In genomic region chr2:185988907-185989306, GRCh38 we compare ENCODE assay signal across 2 cellular contexts.
DNase-seq lines count a peak whose midpoint lies in the region; ATAC-seq, FAIRE-seq and TF ChIP-seq lines count a peak whose summit lies in the region.
"Not testable (repeated sequence)": the region's sequence is repeated elsewhere in the genome, so short reads cannot be mapped to it uniquely, and the experiment has no call there.

No MANE protein-coding gene starts in this region.

- H3K4me1 ChIP-seq in Caco-2 (peaks cover 36% of the 10 kb centered on the region), HepG2 (ENCODE audit: insufficient read depth, low read length) (peaks cover 14% of the 10 kb centered on the region)

- not testable (repeated sequence) for H3K36me3 Mint-ChIP-seq in Caco-2 (ENCODE audit: insufficient read depth, unreplicated experiment)

- not testable (repeated sequence) for H3K79me2 ChIP-seq in HepG2 (ENCODE audit: insufficient read depth, low read length)

- TF ChIP-seq POLR2A in HepG2 (IDR thresholded peaks at IDR 0.05; ENCODE audit: insufficient read depth in 1 of 2, low read depth in 2 of 2, low read length in 2 of 2): not testable (repeated sequence)

- TF ChIP-seq RAD21 in HepG2 (CRISPR knock-in tag; IDR thresholded peaks at IDR 0.05): not testable (repeated sequence)

- peaks cover 16% of the 10 kb centered on the region for H3K4me1 Mint-ChIP-seq in Caco-2 (ENCODE audit: low read depth, unreplicated experiment)

- WGBS in HepG2 (ENCODE audit: low lambda C conversion rate): 47% methylated on average over 5 of the region's 5 CpGs

- CTCF ChIA-PET in Caco-2 (lab: Charles Lee); HepG2 (lab: Yijun Ruan, JAX; ENCODE audit: low intra/inter-chr PET ratio, low total read pairs): not testable (repeated sequence)

- POLR2A ChIA-PET in Caco-2 (lab: Charles Lee): interaction anchor here (0.5 kb wide), 1 partner anchor 18 kb away, joined by 3 read pairs; no protein-coding TSS in a partner anchor
- POLR2A ChIA-PET in HepG2 (lab: Yijun Ruan, JAX): not testable (repeated sequence)

- not testable (repeated sequence) for H3K9ac ChIP-seq in HepG2 (ENCODE audit: insufficient read depth, low read depth, low read length)

- H3K9me3 Mint-ChIP-seq in Caco-2 (ENCODE audit: unreplicated experiment): not testable (repeated sequence)

- BruUV-seq in Caco-2 (replicated peaks; lab: Mats Ljungman, UMichigan); HepG2 (replicated peaks; lab: Mats Ljungman, UMichigan): not testable (repeated sequence)

- H3K4me2 ChIP-seq in HepG2 (ENCODE audit: low read depth, low read length): not testable (repeated sequence)

- H3K4me3 Mint-ChIP-seq in Caco-2 (ENCODE audit: unreplicated experiment): not testable (repeated sequence)

- not testable (repeated sequence) for H3K27me3 ChIP-seq in Caco-2 (replicated peaks; ENCODE audit: control insufficient read depth, insufficient read depth, low read length); HepG2 (ENCODE audit: control insufficient read depth in 1 of 2, insufficient read depth in 2 of 2, low read length in 2 of 2)

- H3K36me3 ChIP-seq in Caco-2 (ENCODE audit: control insufficient read depth, insufficient read depth, low read length); HepG2 (replicated peaks in 1 of 2; ENCODE audit: control insufficient read depth in 1 of 2, insufficient read depth in 2 of 2, low read length in 2 of 2): not testable (repeated sequence)

- H3K27ac Mint-ChIP-seq in Caco-2 (ENCODE audit: unreplicated experiment): peak overlapping the region; percentile 39

- not testable (repeated sequence) for H4K20me1 ChIP-seq in HepG2 (ENCODE audit: insufficient read depth, low read length)

- peak; percentile 81 for ATAC-seq in HepG2

- intact Hi-C loops in Caco-2 (cut with micrococcal nuclease; ENCODE audit: unreplicated experiment): loop anchor here (2.0 to 10.0 kb wide), 2 partner anchors 142 to 674 kb away; no protein-coding TSS in a partner anchor
- intact Hi-C loops in HepG2 (cut with micrococcal nuclease; ENCODE audit: unreplicated experiment): loop anchor here (10.0 kb wide), 1 partner anchor 476 kb away; no protein-coding TSS in a partner anchor

- FAIRE-seq in HepG2 (lab: Jason Lieb, UNC): peak; percentile 28

- TF ChIP-seq CTCF in Caco-2 (IDR thresholded peaks at IDR 0.05; ENCODE audit: insufficient read depth in 1 of 2, low read depth in 1 of 2, low read length in 1 of 2, severe bottlenecking in 1 of 2, unreplicated experiment in 1 of 2); HepG2 (CRISPR knock-in tag; IDR thresholded peaks at IDR 0.05): not testable (repeated sequence)

- DNase-seq in Caco-2 (peak; percentile 41 to 46), HepG2 (ENCODE audit: low spot score) (peak; percentile 52)

- in situ Hi-C loops in HepG2 (cut with HindIII; ENCODE audit: extremely low pct_ligation_motif_present, low pct_unique_long_range_greater_than_20kb): loop anchor here (25.0 kb wide), 1 partner anchor 473 kb away; no protein-coding TSS in a partner anchor

- not testable (repeated sequence) for TF ChIP-seq EP300 in HepG2 (IDR thresholded peaks at IDR 0.05; ENCODE audit: low read depth in 2 of 2, low read length in 2 of 2); HepG2 (CRISPR knock-in tag; IDR thresholded peaks at IDR 0.05; ENCODE audit: borderline replicate concordance)

- not testable (repeated sequence) for H2AFZ ChIP-seq in HepG2 (ENCODE audit: low read length)

- not testable (repeated sequence) for H3K4me3 ChIP-seq in Caco-2 (ENCODE audit: low read depth, low read length); HepG2 (replicated peaks in 1 of 3; ENCODE audit: insufficient read depth in 1 of 3, low read depth in 2 of 3, low read length in 3 of 3)

- H3K9me3 ChIP-seq in Caco-2; HepG2 (ENCODE audit: low read length): not testable (repeated sequence)

- H3K27me3 Mint-ChIP-seq in Caco-2 (ENCODE audit: insufficient read depth, unreplicated experiment): not testable (repeated sequence)

- not testable (repeated sequence) for H3K27ac ChIP-seq in HepG2 (ENCODE audit: extremely low read length, insufficient read depth, low read length)

TF ChIP-seq in HepG2, 621 proteins besides CTCF, POLR2A, EP300 and RAD21:
- not testable (repeated sequence) for TF ChIP-seq FOXP1 (IDR thresholded peaks at IDR 0.05)
- TF ChIP-seq FOXP1 (CRISPR knock-in tag; IDR thresholded peaks at IDR 0.05): 0 out of 2 replicates have a peak, but pooled peaks have one; percentile 10
- TF ChIP-seq FOXP4 (CRISPR knock-in tag; IDR thresholded peaks at IDR 0.05): peak; percentile 29; the same call in 1 of the 2 replicates
- TF ChIP-seq GFI1 (CRISPR knock-in tag; IDR thresholded peaks at IDR 0.05; ENCODE audit: borderline replicate concordance): 0 out of 2 replicates have a peak, but pooled peaks have one; percentile 38
- TF ChIP-seq CEBPG (CRISPR knock-in tag; IDR thresholded peaks at IDR 0.05): peak; percentile 24; the same call in 1 of the 2 replicates
- peak; percentile 78; the same call in 1 of the 2 replicates for TF ChIP-seq ZNF441 (CRISPR knock-in tag; IDR thresholded peaks at IDR 0.05; ENCODE audit: borderline replicate concordance)
- TF ChIP-seq CEBPB (IDR thresholded peaks at IDR 0.05; ENCODE audit: borderline replicate concordance, low read depth, low read length): peak; percentile 10; the same call in 1 of the 2 replicates
